13 cellular contexts compared by ENCODE assay signal in the genomic region with DNA sequence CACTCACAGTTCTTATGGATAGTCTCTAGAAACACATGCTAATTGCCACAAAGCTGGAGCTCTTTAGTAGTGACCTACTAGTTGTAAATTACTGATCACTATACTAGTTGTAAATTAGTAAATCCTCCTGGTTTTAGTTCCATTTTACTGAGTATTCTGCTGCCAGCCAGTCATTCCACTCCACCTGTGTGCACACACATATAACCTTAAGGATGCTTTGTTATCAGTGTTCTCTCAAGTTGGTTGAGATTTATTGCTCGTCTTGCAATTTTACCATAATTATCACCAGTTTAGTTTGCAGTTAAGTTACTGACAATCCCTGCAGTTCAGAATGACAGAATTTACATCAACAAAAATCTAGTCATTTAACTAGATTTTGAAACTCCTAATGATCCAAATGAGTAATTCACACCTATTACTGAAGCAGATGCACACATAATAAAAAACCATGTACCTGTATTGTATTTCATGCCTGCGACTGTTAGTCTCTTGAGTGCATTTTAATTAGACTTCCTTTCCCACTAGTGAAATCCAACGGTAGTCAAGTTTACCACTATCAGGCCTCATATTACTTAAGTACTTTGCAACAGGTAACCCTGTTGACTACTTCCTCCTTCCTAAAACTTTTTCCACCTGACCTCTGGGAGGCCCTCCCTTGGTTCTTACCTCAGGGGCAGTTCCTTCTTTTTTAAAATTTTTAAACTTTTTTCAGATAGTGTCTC. TPM values are rescaled to one million over a fixed set of nuclear protein-coding genes. Genes with fewer than 3 reads are reported as not detected.
DNase-seq lines count a peak whose midpoint lies in the region; ATAC-seq and TF ChIP-seq lines count a peak whose summit lies in the region.
"Had no signal": no experiment of that assay in that cellular context is flagged by ENCODE, and none has a peak within 500 bp of the region (broad histone marks: within the 10 kb centered on the region; RNA-seq: fewer than 3 reads in every experiment).

No MANE protein-coding gene starts in this region.

- H3K4me3 Mint-ChIP-seq in CD4-positive, CD25-positive, alpha-beta regulatory T cell, result peak overlapping the region; percentile 34 to 68 (median 54)
- H3K4me3 Mint-ChIP-seq in endothelial cell (ENCODE audit: unreplicated experiment), result no peak overlapping the region

- DNase-seq in CD4-positive, CD25-positive, alpha-beta regulatory T cell, result no peak
- DNase-seq in NCI-H69 (lab: John Stamatoyannopoulos, UW) (peak; percentile 8), endothelial cell (ENCODE audit: low spot score) (no peak), KG1 (lab: John Stamatoyannopoulos, UW) (no peak)
- DNase-seq in stimulated activated CD4-positive, alpha-beta T cell treated with anti-CD3 and anti-CD28 coated beads, Interleukin-15, amount 100 ng/mL, for 24 hours, result no peak
- DNase-seq: activated CD8-positive, alpha-beta memory T cell treated with anti-CD3 and anti-CD28 coated beads, Interleukin-2, amount 50 U/mL, for 4 hours; head of caudate nucleus; NCI-H187 had no signal

- H3K27ac Mint-ChIP-seq in CD4-positive, CD25-positive, alpha-beta regulatory T cell, result peak overlapping the region; percentile 63 to 87 (median 86)
- H3K27ac Mint-ChIP-seq in endothelial cell (ENCODE audit: unreplicated experiment), result peak overlapping the region; percentile 46

- H3K27ac ChIP-seq in 22Rv1, result peak overlapping the region; percentile 24
- peak overlapping the region; percentile 67 for H3K27ac ChIP-seq in CD4-positive, CD25-positive, alpha-beta regulatory T cell (ENCODE audit: insufficient read depth, low read length, poor library complexity, severe bottlenecking)

- H3K27me3 ChIP-seq in CD4-positive, CD25-positive, alpha-beta regulatory T cell (ENCODE audit: control insufficient read depth, insufficient read depth, low read length), result no peaks in the 10 kb centered on the region
- H3K27me3 ChIP-seq: SJSA1 had no signal

- ATAC-seq in CD4-positive, CD25-positive, alpha-beta regulatory T cell (ENCODE audit: low read depth in 2 of 2), result no peak
- ATAC-seq in esophagus mucosa (no peak), GM18520 (IDR thresholded peaks at IDR 0.05; ENCODE audit: unreplicated experiment) (no peak)

- H3K27me3 Mint-ChIP-seq in CD4-positive, CD25-positive, alpha-beta regulatory T cell, result no peaks in the 10 kb centered on the region
- H3K27me3 Mint-ChIP-seq in endothelial cell (ENCODE audit: unreplicated experiment), result peaks cover 6% of the 10 kb centered on the region

- H3K9me3 ChIP-seq in CD4-positive, CD25-positive, alpha-beta regulatory T cell (ENCODE audit: control insufficient read depth in 2 of 2, low read length in 2 of 2), result no peaks in the 10 kb centered on the region

- TF ChIP-seq CTCF in 22Rv1 (IDR thresholded peaks at IDR 0.05), result no peak
- TF ChIP-seq CTCF in endothelial cell (IDR thresholded peaks at IDR 0.05; ENCODE audit: unreplicated experiment), result no peak

- peaks cover 32 to 94% (median 75%) of the 10 kb centered on the region in 4 donors for H3K4me1 Mint-ChIP-seq in CD4-positive, CD25-positive, alpha-beta regulatory T cell
- H3K4me1 Mint-ChIP-seq in endothelial cell (ENCODE audit: unreplicated experiment), result peaks cover 80% of the 10 kb centered on the region

- peaks cover 24% of the 10 kb centered on the region for H3K36me3 Mint-ChIP-seq in CD4-positive, CD25-positive, alpha-beta regulatory T cell
- peaks cover 34% of the 10 kb centered on the region for H3K36me3 Mint-ChIP-seq in endothelial cell (ENCODE audit: low read depth, unreplicated experiment)

- peaks cover 32% of the 10 kb centered on the region for H3K36me3 ChIP-seq in CD4-positive, CD25-positive, alpha-beta regulatory T cell (ENCODE audit: control insufficient read depth, insufficient read depth, low read length)

- peaks cover 66% of the 10 kb centered on the region for H3K4me1 ChIP-seq in CD4-positive, CD25-positive, alpha-beta regulatory T cell (ENCODE audit: control insufficient read depth, insufficient read depth, low read length, poor library complexity, severe bottlenecking)

- H3K4me3 ChIP-seq in CD4-positive, CD25-positive, alpha-beta regulatory T cell (ENCODE audit: low read depth, low read length), result peak overlapping the region; percentile 6
- H3K4me3 ChIP-seq: SJSA1, skin epidermis had no signal

- H3K9me3 Mint-ChIP-seq in CD4-positive, CD25-positive, alpha-beta regulatory T cell, result no peaks in the 10 kb centered on the region
- no peaks in the 10 kb centered on the region for H3K9me3 Mint-ChIP-seq in endothelial cell (ENCODE audit: unreplicated experiment)

RNA-seq across cellular contexts. Expression of gene TPT1, which starts 7.6 kb away (rescaled TPM):
- total RNA-seq in CD4-positive, CD25-positive, alpha-beta regulatory T cell, result 5,591 TPM
- polyA plus RNA-seq in CD4-positive, CD25-positive, alpha-beta regulatory T cell, result 1,000 to 10,000 TPM; 2,708 to 4,074 (median 3,846) TPM
- 7,126 TPM for total RNA-seq in endothelial cell (ENCODE audit: unreplicated experiment)
- total RNA-seq in esophagus mucosa, result 4,303 TPM
